Comparison of ENCODE assay signal across 14 cellular contexts in genomic region chr10:49254556-49255318, GRCh38. TPM values are rescaled to one million over a fixed set of nuclear protein-coding genes. Genes with fewer than 3 reads are reported as not detected.
DNase-seq lines count a peak whose midpoint lies in the region; ATAC-seq and TF ChIP-seq lines count a peak whose summit lies in the region.
"Had no signal": no experiment of that assay in that cellular context is flagged by ENCODE, and none has a peak within 500 bp of the region (broad histone marks: within the 10 kb centered on the region; RNA-seq: fewer than 3 reads in every experiment).

No MANE protein-coding gene starts in this region.

- CTCF ChIA-PET in T-cell (lab: Charles Lee): no interaction called here

- ATAC-seq in T-cell (replicated peaks in 1 of 4) (peak; percentile 58 to 83 (median 68)), GM21390 (IDR thresholded peaks at IDR 0.05; ENCODE audit: unreplicated experiment) (no peak)

- no peak for TF ChIP-seq CTCF in endothelial cell (IDR thresholded peaks at IDR 0.05; ENCODE audit: unreplicated experiment)

- H3K27me3 Mint-ChIP-seq in activated T-helper 1 cell treated with anti-CD3 and anti-CD28 coated beads, Interleukin-12 subunit alpha, Interleukin-12 subunit beta, Interleukin-2, Interleukin-4 antibody, amounts not matched to agents 30 ng/mL and 10 ng/mL and 1 ng/mL, durations not matched to agents 14 hours and 24 hours and 36 hours (ENCODE audit: insufficient read depth): no peaks in the 10 kb centered on the region
- H3K27me3 Mint-ChIP-seq in T-cell (no peaks in the 10 kb centered on the region), endothelial cell (ENCODE audit: unreplicated experiment) (no peaks in the 10 kb centered on the region)

- no peak overlapping the region for H3K4me3 Mint-ChIP-seq in activated T-helper 1 cell treated with anti-CD3 and anti-CD28 coated beads, Interleukin-12 subunit alpha, Interleukin-12 subunit beta, Interleukin-2, Interleukin-4 antibody, amounts not matched to agents 30 ng/mL and 10 ng/mL and 1 ng/mL, durations not matched to agents 14 hours and 24 hours and 36 hours
- no peak overlapping the region for H3K4me3 Mint-ChIP-seq in T-cell
- no peak overlapping the region for H3K4me3 Mint-ChIP-seq in endothelial cell (ENCODE audit: unreplicated experiment)

- intact Hi-C loops in activated T-helper 1 cell treated with anti-CD3 and anti-CD28 coated beads, Interleukin-12 subunit alpha, Interleukin-12 subunit beta, Interleukin-2, Interleukin-4 antibody, amounts not matched to agents 30 ng/mL and 10 ng/mL and 1 ng/mL, durations not matched to agents 14 hours and 24 hours and 36 hours (cut with micrococcal nuclease): no loop called here

- H3K4me1 Mint-ChIP-seq in activated T-helper 1 cell treated with anti-CD3 and anti-CD28 coated beads, Interleukin-12 subunit alpha, Interleukin-12 subunit beta, Interleukin-2, Interleukin-4 antibody, amounts not matched to agents 30 ng/mL and 10 ng/mL and 1 ng/mL, durations not matched to agents 14 hours and 24 hours and 36 hours (ENCODE audit: low read depth): no peaks in the 10 kb centered on the region
- H3K4me1 Mint-ChIP-seq in T-cell (peaks cover 0 to 5% (median 3%) of the 10 kb centered on the region in 3 donors), endothelial cell (ENCODE audit: unreplicated experiment) (no peaks in the 10 kb centered on the region)

- POLR2A ChIA-PET in T-cell (lab: Charles Lee): no interaction called here

- H3K36me3 Mint-ChIP-seq in activated T-helper 1 cell treated with anti-CD3 and anti-CD28 coated beads, Interleukin-12 subunit alpha, Interleukin-12 subunit beta, Interleukin-2, Interleukin-4 antibody, amounts not matched to agents 30 ng/mL and 10 ng/mL and 1 ng/mL, durations not matched to agents 14 hours and 24 hours and 36 hours (ENCODE audit: low read depth): no peaks in the 10 kb centered on the region
- H3K36me3 Mint-ChIP-seq in T-cell (no peaks in the 10 kb centered on the region), endothelial cell (ENCODE audit: low read depth, unreplicated experiment) (no peaks in the 10 kb centered on the region)

- H3K9me3 Mint-ChIP-seq in activated T-helper 1 cell treated with anti-CD3 and anti-CD28 coated beads, Interleukin-12 subunit alpha, Interleukin-12 subunit beta, Interleukin-2, Interleukin-4 antibody, amounts not matched to agents 30 ng/mL and 10 ng/mL and 1 ng/mL, durations not matched to agents 14 hours and 24 hours and 36 hours: no peaks in the 10 kb centered on the region
- no peaks in the 10 kb centered on the region for H3K9me3 Mint-ChIP-seq in T-cell
- H3K9me3 Mint-ChIP-seq in endothelial cell (ENCODE audit: unreplicated experiment): no peaks in the 10 kb centered on the region

- DNase-seq in activated T-helper 1 cell treated with Interleukin-2 at 50 U/mL for 16 hours (ENCODE audit: low read depth): peak; percentile 10
- DNase-seq in activated T-helper 1 cell treated with anti-CD3 and anti-CD28 coated beads, Interleukin-12 subunit alpha, Interleukin-12 subunit beta, Interleukin-2, Interleukin-4 antibody, amounts not matched to agents 30 ng/mL and 10 ng/mL and 1 ng/mL, durations not matched to agents 14 hours and 24 hours and 36 hours (ENCODE audit: low spot score): no peak
- DNase-seq in T-cell: peak in 27 of 34 experiments; percentile 6 to 62 (median 29)
- DNase-seq in endothelial cell (ENCODE audit: low spot score): peak; percentile 11
- peak; percentile 8 to 50 for DNase-seq in stimulated activated CD8-positive, alpha-beta memory T cell treated with anti-CD3 and anti-CD28 coated beads, Interleukin-7, amount 100 ng/mL, for 4 hours (ENCODE audit: low read depth in 2 of 2)
- no peak for DNase-seq in NCI-H774 (lab: John Stamatoyannopoulos, UW)
- DNase-seq in COR-L47 (lab: John Stamatoyannopoulos, UW): no peak
- DNase-seq: ACHN, PC-9 had no signal

- H3K27ac Mint-ChIP-seq in activated T-helper 1 cell treated with anti-CD3 and anti-CD28 coated beads, Interleukin-12 subunit alpha, Interleukin-12 subunit beta, Interleukin-2, Interleukin-4 antibody, amounts not matched to agents 30 ng/mL and 10 ng/mL and 1 ng/mL, durations not matched to agents 14 hours and 24 hours and 36 hours: no peak overlapping the region
- H3K27ac Mint-ChIP-seq in T-cell (no peak overlapping the region), endothelial cell (ENCODE audit: unreplicated experiment) (no peak overlapping the region)

RNA-seq across cellular contexts. Expression of gene C10orf71, which starts 44.2 kb away (rescaled TPM):
- total RNA-seq in activated T-helper 1 cell treated with anti-CD3 and anti-CD28 coated beads, Interleukin-12 subunit alpha, Interleukin-12 subunit beta, Interleukin-2, Interleukin-4 antibody, amounts not matched to agents 30 ng/mL and 10 ng/mL and 1 ng/mL, durations not matched to agents 14 hours and 24 hours and 36 hours: not detected in 2 replicates
- total RNA-seq in T-cell (not detected), endothelial cell (ENCODE audit: unreplicated experiment) (not detected)
- total RNA-seq: H1; lung; osteocyte; PC-9; T-helper 1 cell treated with Interleukin-12 subunit alpha and Interleukin-12 subunit beta and Interleukin-4 antibody, amounts not matched to agents 30 ng/mL and 1 ng/mL, for 36 hours had no signal

Comparison
In these comparisons a context has a peak if more than half of its experiments do, and no peak if none do; other contexts are left out.
1. DNase-seq: peak in activated T-helper 1 cell treated with Interleukin-2 at 50 U/mL for 16 hours (single experiment), T-cell (27 of 34), endothelial cell (single experiment) and stimulated activated CD8-positive, alpha-beta memory T cell treated with anti-CD3 and anti-CD28 coated beads, Interleukin-7, amount 100 ng/mL, for 4 hours (2 of 2); none in activated T-helper 1 cell treated with anti-CD3 and anti-CD28 coated beads, Interleukin-12 subunit alpha, Interleukin-12 subunit beta, Interleukin-2, Interleukin-4 antibody, amounts not matched to agents 30 ng/mL and 10 ng/mL and 1 ng/mL, durations not matched to agents 14 hours and 24 hours and 36 hours (single experiment), NCI-H774 (single experiment) and COR-L47 (single experiment).